ENCODE assay signal across 8 cellular contexts in genomic region chr5:157730900-157731271, GRCh38. TPM values are rescaled to one million over a fixed set of nuclear protein-coding genes. Genes with fewer than 3 reads are reported as not detected.
DNase-seq lines count a peak whose midpoint lies in the region; TF ChIP-seq lines count a peak whose summit lies in the region.

No MANE protein-coding gene starts in this region.

- TF ChIP-seq CTCF in GM12865 (IDR thresholded peaks at IDR 0.05; ENCODE audit: insufficient read depth, low read depth, low read length, missing control alignments), result no peak
- no peak for TF ChIP-seq CTCF in fibroblast of lung (conservative IDR thresholded peaks at IDR 0.05 in 1 of 2, IDR thresholded peaks at IDR 0.05 in 1 of 2; ENCODE audit: low read depth in 1 of 2, low read length in 2 of 2)
- TF ChIP-seq CTCF in retinal pigment epithelial cell (conservative IDR thresholded peaks at IDR 0.05; ENCODE audit: low read depth, low read length), result no peak

- H3K4me3 ChIP-seq in GM12865 (ENCODE audit: low read depth, low read length), result peak overlapping the region; percentile 65
- H3K4me3 ChIP-seq in SJCRH30, result peak overlapping the region; percentile 69
- H3K4me3 ChIP-seq in fibroblast of lung (replicated peaks in 1 of 4; ENCODE audit: control extremely low read depth in 1 of 4, insufficient read depth in 1 of 4, low read depth in 3 of 4, low read length in 4 of 4), result peak overlapping the region; percentile 53 to 95 (median 86)
- peak overlapping the region; percentile 83 for H3K4me3 ChIP-seq in retinal pigment epithelial cell (ENCODE audit: low read length)

- H3K4me2 ChIP-seq in fibroblast of lung (ENCODE audit: extremely low read depth, insufficient read depth, low read length), result peak overlapping the region; percentile 60

- peak overlapping the region; percentile 82 for H3K9ac ChIP-seq in fibroblast of lung (ENCODE audit: insufficient read depth, low read length)

- DNase-seq in GM12865 (ENCODE audit: low read depth) (no peak), SJCRH30 (no peak), fibroblast of lung (ENCODE audit: low read depth in 2 of 2) (no peak), retinal pigment epithelial cell (ENCODE audit: low read depth) (no peak), NCI-H446 treated with DMSO at 0.1 percent for 48 hours (lab: John Stamatoyannopoulos, UW) (no peak)
- no peak for DNase-seq in stimulated activated naive CD4-positive, alpha-beta T cell treated with Interleukin-2 at 50 U/mL for 16 hours (lab: John Stamatoyannopoulos, UW)
- no peak for DNase-seq in activated effector memory CD4-positive, alpha-beta T cell treated with Interleukin-2 at 50 U/mL for 16 hours
- DNase-seq in activated effector memory CD4-positive, alpha-beta T cell treated with anti-CD3 and anti-CD28 coated beads, Interleukin-2, amount 50 U/mL, for 16 hours, result no peak

- H3K4me1 ChIP-seq in SJCRH30 (peaks cover 4% of the 10 kb centered on the region; the same call in 1 of the 2 replicates), fibroblast of lung (ENCODE audit: control insufficient read depth, extremely low read depth, insufficient read depth, low read length) (no peaks in the 10 kb centered on the region)

- H3K79me2 ChIP-seq in fibroblast of lung (ENCODE audit: control insufficient read depth, insufficient read depth, low read length), result no peaks in the 10 kb centered on the region

- H3K27me3 ChIP-seq in SJCRH30 (no peaks in the 10 kb centered on the region), fibroblast of lung (ENCODE audit: control insufficient read depth, insufficient read depth, low read length) (no peaks in the 10 kb centered on the region)

- H2AFZ ChIP-seq in fibroblast of lung (ENCODE audit: low read length), result peak overlapping the region; percentile 97

- H3K9me3 ChIP-seq in SJCRH30 (replicated peaks) (no peaks in the 10 kb centered on the region; the same call in 1 of the 2 replicates), fibroblast of lung (ENCODE audit: control insufficient read depth, insufficient read depth, low read depth, low read length) (no peaks in the 10 kb centered on the region)

- peaks cover 12% of the 10 kb centered on the region; the same call in 1 of the 2 replicates for H3K36me3 ChIP-seq in SJCRH30
- no peaks in the 10 kb centered on the region for H3K36me3 ChIP-seq in fibroblast of lung (ENCODE audit: control insufficient read depth, insufficient read depth, low read length)

- peak overlapping the region; percentile 59 for H3K27ac ChIP-seq in SJCRH30
- peak overlapping the region; percentile 93 for H3K27ac ChIP-seq in fibroblast of lung (ENCODE audit: insufficient read depth, low read length)

- H4K20me1 ChIP-seq in fibroblast of lung (ENCODE audit: control insufficient read depth, extremely low read depth, insufficient read depth, low read length), result no peaks in the 10 kb centered on the region

RNA-seq across cellular contexts. Expression of gene THG1L, which starts 0.3 kb away (rescaled TPM):
- total RNA-seq in SJCRH30 (2014; rRNA removed; shearing (Covaris generic)), result 23.8 and 27.2 TPM in 2 replicates
- total RNA-seq in fibroblast of lung, result 37.3 and 42.4 TPM in 2 replicates
- polyA plus RNA-seq in fibroblast of lung, result 16.1 and 18.0 TPM in 2 replicates
- 15.1 and 18.0 TPM in 2 replicates for polyA plus RNA-seq in fibroblast of lung (2012)
- polyA minus RNA-seq in fibroblast of lung (ENCODE audit: low replicate concordance), result 7.6 and 11.2 TPM in 2 replicates

RNA-seq across cellular contexts. Expression of gene LSM11, which starts 12.6 kb away (rescaled TPM):
- total RNA-seq in SJCRH30 (2014; rRNA removed; shearing (Covaris generic)), result 10.9 and 11.0 TPM in 2 replicates
- 2.1 and 3.1 TPM in 2 replicates for total RNA-seq in fibroblast of lung
- polyA plus RNA-seq in fibroblast of lung, result 2.0 and 2.5 TPM in 2 replicates
- 1.4 and 1.7 TPM in 2 replicates for polyA plus RNA-seq in fibroblast of lung (2012)
- polyA minus RNA-seq in fibroblast of lung (ENCODE audit: low replicate concordance), result 0.52 and 2.0 TPM in 2 replicates

RNA-seq across cellular contexts. Expression of gene C5orf52, which starts 59.6 kb away (rescaled TPM):
- not detected in 2 replicates for total RNA-seq in SJCRH30 (2014; rRNA removed; shearing (Covaris generic))
- not detected in 2 replicates for total RNA-seq in fibroblast of lung
- polyA plus RNA-seq in fibroblast of lung, result not detected in 2 replicates
- not detected in 2 replicates for polyA plus RNA-seq in fibroblast of lung (2012)
- polyA minus RNA-seq in fibroblast of lung (ENCODE audit: low replicate concordance), result not detected in 2 replicates
